8 cellular contexts compared by ENCODE assay signal in genomic region chr2:152174574-152174973, GRCh38. TPM values are rescaled to one million over a fixed set of nuclear protein-coding genes. Genes with fewer than 3 reads are reported as not detected.
DNase-seq lines count a peak whose midpoint lies in the region; ATAC-seq and TF ChIP-seq lines count a peak whose summit lies in the region.

No MANE protein-coding gene starts in this region.

- no peaks in the 10 kb centered on the region for H3K27me3 ChIP-seq in heart left ventricle
- no peaks in the 10 kb centered on the region for H3K27me3 ChIP-seq in vagina

- H3K27ac ChIP-seq in heart left ventricle (peak overlapping the region in 9 of 12 donors; percentile 92 to 99 (median 96)), vagina (peak overlapping the region; percentile 92)

- H3K4me1 Mint-ChIP-seq in MCF 10A (ENCODE audit: insufficient read depth, unreplicated experiment) (peaks cover 16% of the 10 kb centered on the region), mesothelial cell of epicardium (peaks cover 30% of the 10 kb centered on the region)

- DNase-seq in heart left ventricle: no peak
- DNase-seq in cardiac septum (ENCODE audit: low spot score): no peak
- no peak for DNase-seq in MCF 10A (ENCODE audit: unreplicated experiment)
- DNase-seq in mesothelial cell of epicardium (ENCODE audit: low spot score in 2 of 2, unreplicated experiment in 2 of 2): no peak
- DNase-seq in vagina (ENCODE audit: extremely low spot score in 2 of 2): no peak
- no peak for DNase-seq in NCI-H446 treated with DMSO at 0.1 percent for 48 hours (lab: John Stamatoyannopoulos, UW)
- no peak for DNase-seq in hepatic stellate cell (ENCODE audit: low spot score)

- no peaks in the 10 kb centered on the region for H3K9me3 Mint-ChIP-seq in MCF 10A (ENCODE audit: unreplicated experiment)
- H3K9me3 Mint-ChIP-seq in mesothelial cell of epicardium: peaks cover 8% of the 10 kb centered on the region

- CTCF ChIA-PET in MCF 10A (lab: Yijun Ruan, JAX): interaction anchor here (0.6 to 6.8 kb wide), 14 partner anchors 12 to 568 kb away, joined by 3 to 99 read pairs (median 4); no protein-coding TSS in a partner anchor

- ATAC-seq in heart left ventricle: no peak
- ATAC-seq in HG03439 (IDR thresholded peaks at IDR 0.05; ENCODE audit: unreplicated experiment): no peak

- no peak for TF ChIP-seq CTCF in heart left ventricle (IDR thresholded peaks at IDR 0.05)
- no peak for TF ChIP-seq CTCF in MCF 10A (IDR thresholded peaks at IDR 0.05; ENCODE audit: unreplicated experiment)
- no peak for TF ChIP-seq CTCF in mesothelial cell of epicardium (IDR thresholded peaks at IDR 0.05; ENCODE audit: unreplicated experiment)
- no peak for TF ChIP-seq CTCF in vagina (IDR thresholded peaks at IDR 0.05)

- POLR2A ChIA-PET in MCF 10A (lab: Yijun Ruan, JAX): interaction anchor here (0.6 to 3.1 kb wide), 19 partner anchors 9 to 569 kb away, joined by 3 to 24 read pairs (median 5); partner anchors contain the start of genes ARL6IP6, FMNL2 and PRPF40A

- H3K27me3 Mint-ChIP-seq in MCF 10A (ENCODE audit: insufficient read depth, unreplicated experiment): no peaks in the 10 kb centered on the region
- H3K27me3 Mint-ChIP-seq in mesothelial cell of epicardium (ENCODE audit: low read depth): no peaks in the 10 kb centered on the region

- H3K36me3 Mint-ChIP-seq in MCF 10A (ENCODE audit: insufficient read depth, unreplicated experiment) (no peaks in the 10 kb centered on the region), mesothelial cell of epicardium (peaks cover 3% of the 10 kb centered on the region)

- H3K36me3 ChIP-seq in heart left ventricle: no peaks in the 10 kb centered on the region
- no peaks in the 10 kb centered on the region for H3K36me3 ChIP-seq in vagina

- H3K4me3 Mint-ChIP-seq in MCF 10A (ENCODE audit: unreplicated experiment) (peak overlapping the region; percentile 94), mesothelial cell of epicardium (peak overlapping the region; percentile 97)

- peak overlapping the region; percentile 65 to 97 (median 72) for H3K4me3 ChIP-seq in heart left ventricle
- H3K4me3 ChIP-seq in vagina: peak overlapping the region; percentile 84 to 98

- BruUV-seq in MCF 10A (replicated peaks; lab: Mats Ljungman, UMichigan): TSS peak; percentile 51

- no peaks in the 10 kb centered on the region for H3K9me3 ChIP-seq in heart left ventricle
- H3K9me3 ChIP-seq in vagina: no peaks in the 10 kb centered on the region

- TF ChIP-seq POLR2A in heart left ventricle (IDR thresholded peaks at IDR 0.05) (no peak), vagina (IDR thresholded peaks at IDR 0.05) (no peak)

- intact Hi-C loops in heart left ventricle (cut with DNase I): loop anchor here in 5 of 10 donors (5.0 to 10.0 kb wide), 4 partner anchors 137 to 540 kb away; partner anchors contain the start of genes ARL6IP6 (in 1 of the 5), FMNL2 (in 1 of the 5) and PRPF40A (in 1 of the 5)
- intact Hi-C loops in cardiac septum (cut with DNase I): loop anchor here (2.0 kb wide), 1 partner anchor 138 kb away; no protein-coding TSS in a partner anchor
- intact Hi-C loops in MCF 10A (cut with micrococcal nuclease): loop anchor here (10.0 kb wide), 2 partner anchors 570 to 750 kb away; no protein-coding TSS in a partner anchor
- intact Hi-C loops in vagina (cut with DNase I): no loop called here

- H3K27ac Mint-ChIP-seq in MCF 10A (ENCODE audit: low read depth, unreplicated experiment) (peak overlapping the region; percentile 100), mesothelial cell of epicardium (peak overlapping the region; percentile 100)

- 35 to 42% (median 36%) methylated on average over 7 of the region's 7 CpGs for WGBS in heart left ventricle, 4 donors

- H3K4me1 ChIP-seq in heart left ventricle (peaks cover 0 to 46% (median 30%) of the 10 kb centered on the region in 12 donors), vagina (peaks cover 40% of the 10 kb centered on the region)

RNA-seq across cellular contexts. Expression of gene STAM2, which starts 1.0 kb away (rescaled TPM):
- total RNA-seq in heart left ventricle (10 to 100 TPM; 21.4 to 36.1 (median 27.0) TPM), cardiac septum (28.9 TPM), MCF 10A (2022) (27.6 and 35.3 TPM in 2 replicates), mesothelial cell of epicardium (29.0 to 30.4 TPM (median 30.3 TPM) in 3 replicates), vagina (27.5 TPM)
- 10 to 100 TPM in 1 of 2 donors, 1 to 10 TPM in 1; 4.7 to 13.1 TPM for polyA plus RNA-seq in heart left ventricle
